Comparison of ENCODE assay signal across 14 cellular contexts in the genomic region with DNA sequence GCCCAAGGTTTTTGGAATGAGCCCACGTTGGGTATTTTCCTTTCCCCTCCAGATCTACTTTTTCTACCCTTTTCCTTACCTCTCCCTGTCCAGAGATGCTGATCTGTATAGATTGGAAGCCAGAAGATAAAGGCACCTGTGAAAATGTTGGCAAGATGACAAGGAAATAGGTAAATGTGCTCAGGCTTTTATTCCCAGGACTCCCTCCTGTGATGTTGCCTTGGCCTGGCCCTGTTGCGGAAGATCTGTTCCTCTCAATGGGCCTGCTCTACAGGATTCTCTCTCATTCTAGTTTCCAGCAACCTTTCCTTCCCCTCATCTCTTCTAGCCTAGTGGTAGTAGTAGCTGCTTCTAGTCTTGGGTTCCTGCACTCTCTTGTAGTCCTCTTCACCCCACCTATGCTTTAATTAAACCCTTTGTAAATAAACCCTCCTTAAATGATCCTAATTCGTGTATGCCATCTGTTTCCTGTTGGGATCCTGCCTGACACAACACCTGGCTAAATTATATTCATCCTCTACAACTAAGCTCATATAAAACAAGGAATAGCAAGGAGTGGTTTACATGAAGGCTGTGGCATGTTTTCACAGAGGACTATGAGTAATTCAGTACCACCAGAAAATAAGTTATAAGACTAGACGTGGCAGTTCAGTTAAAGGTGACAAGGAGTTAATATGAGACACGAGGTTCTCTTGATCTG.
DNase-seq lines count a peak whose midpoint lies in the region; ATAC-seq and TF ChIP-seq lines count a peak whose summit lies in the region.
"Had no signal": no experiment of that assay in that cellular context is flagged by ENCODE, and none has a peak within 500 bp of the region (broad histone marks: within the 10 kb centered on the region; RNA-seq: fewer than 3 reads in every experiment).

No MANE protein-coding gene starts in this region.

- 40% methylated on average over 5 of the region's 5 CpGs; no CpG with 5 or more reads in 1 of the 2 donors for WGBS in transverse colon (ENCODE audit: low coverage in 1 of 2), 2 donors
- WGBS in heart left ventricle, 4 donors: 55 to 82% (median 67%) methylated on average over 5 of the region's 5 CpGs

- TF ChIP-seq CTCF in epithelial cell of esophagus (IDR thresholded peaks at IDR 0.05; ENCODE audit: insufficient read depth, low read depth, low read length, missing control alignments): no peak
- no peak for TF ChIP-seq CTCF in transverse colon (IDR thresholded peaks at IDR 0.05)
- TF ChIP-seq CTCF in heart left ventricle (IDR thresholded peaks at IDR 0.05): no peak

- H3K4me1 ChIP-seq in transverse colon (peaks cover 0 to 5% (median 2%) of the 10 kb centered on the region in 4 donors), heart left ventricle (peaks cover 0 to 6% (median 0%) of the 10 kb centered on the region in 12 donors)
- H3K4me1 ChIP-seq: gastrocnemius medialis, tibial artery had no signal

- DNase-seq in NCI-H345 (lab: John Stamatoyannopoulos, UW) (peak; percentile 16), NCI-H345 treated with DMSO at 0.1 percent for 48 hours (lab: John Stamatoyannopoulos, UW; ENCODE audit: unreplicated experiment) (no peak), NCI-H748 treated with DMSO at 0.1 percent for 48 hours (lab: John Stamatoyannopoulos, UW) (peak; percentile 50), epithelial cell of esophagus (ENCODE audit: low read depth) (peak; percentile 5), transverse colon (peak; percentile 26), heart left ventricle (no peak), HPDE6-E6E7 (ENCODE audit: extremely low spot score) (no peak)
- DNase-seq: cortex of kidney, NCI-H187 treated with DMSO at 0.1 percent for 48 hours, T-helper 17 cell had no signal

- no peak overlapping the region for H3K4me3 ChIP-seq in epithelial cell of esophagus (ENCODE audit: low read length)
- peak overlapping the region in 1 of 4 donors; percentile 32 for H3K4me3 ChIP-seq in transverse colon
- no peak overlapping the region for H3K4me3 ChIP-seq in heart left ventricle
- H3K4me3 ChIP-seq: gastrocnemius medialis, tibial artery had no signal

- TF ChIP-seq POLR2A in transverse colon (IDR thresholded peaks at IDR 0.05) (no peak), heart left ventricle (IDR thresholded peaks at IDR 0.05) (no peak)

- TF ChIP-seq EP300 in transverse colon (IDR thresholded peaks at IDR 0.05; ENCODE audit: low read depth): no peak

- H3K36me3 ChIP-seq in transverse colon (no peaks in the 10 kb centered on the region), heart left ventricle (no peaks in the 10 kb centered on the region)
- H3K36me3 ChIP-seq: gastrocnemius medialis, tibial artery had no signal

- H3K9me3 ChIP-seq in transverse colon (no peaks in the 10 kb centered on the region), heart left ventricle (no peaks in the 10 kb centered on the region)
- H3K9me3 ChIP-seq: gastrocnemius medialis, tibial artery had no signal

- H3K27me3 ChIP-seq in transverse colon (no peaks in the 10 kb centered on the region), heart left ventricle (no peaks in the 10 kb centered on the region)
- H3K27me3 ChIP-seq: gastrocnemius medialis, tibial artery had no signal

- in situ Hi-C loops in transverse colon (cut with MboI; ENCODE audit: low pct_ligation_motif_present in 1 of 4, low pct_unique_long_range_greater_than_20kb in 1 of 4, low sequenced_read_pairs in 3 of 4): loop anchor here (10.0 to 25.0 kb wide), 4 partner anchors 194 to 1773 kb away; no protein-coding TSS in a partner anchor

- ATAC-seq in heart left ventricle (no peak), GM21447 (IDR thresholded peaks at IDR 0.05; ENCODE audit: unreplicated experiment) (no peak)
- ATAC-seq: activated CD8-positive, alpha-beta T cell treated with anti-CD3 and anti-CD28 coated beads for 36 hours; T-helper 17 cell had no signal

- intact Hi-C loops in transverse colon (cut with DNase I; ENCODE audit: low total_unique reads) (loop anchor here (5.0 kb wide), 1 partner anchor 192 kb away; no protein-coding TSS in a partner anchor), heart left ventricle (cut with DNase I) (loop anchor here in 4 of 10 donors (1.0 to 10.0 kb wide), 5 partner anchors 94 to 377 kb away; a partner anchor contains a TSS)

- H3K27ac ChIP-seq in transverse colon (peak overlapping the region; percentile 55 to 69 (median 62)), heart left ventricle (no peak overlapping the region)
- H3K27ac ChIP-seq: gastrocnemius medialis, tibial artery had no signal

Comparison
In these comparisons a context has a peak if more than half of its experiments do, and no peak if none do; other contexts are left out.
1. DNase-seq: peak in NCI-H345 (single experiment), NCI-H748 treated with DMSO at 0.1 percent for 48 hours (single experiment), epithelial cell of esophagus (single experiment) and transverse colon (single experiment); none in NCI-H345 treated with DMSO at 0.1 percent for 48 hours (single experiment), heart left ventricle (0 of 5) and HPDE6-E6E7 (single experiment).
2. H3K27ac ChIP-seq: peak in transverse colon (4 of 4); none in heart left ventricle (0 of 12).